ENCODE assay signal across 9 cellular contexts in genomic region chr2:208040199-208041171, GRCh38. TPM values are rescaled to one million over a fixed set of nuclear protein-coding genes. Genes with fewer than 3 reads are reported as not detected.
DNase-seq lines count a peak whose midpoint lies in the region; ATAC-seq and TF ChIP-seq lines count a peak whose summit lies in the region.
"Had no signal": no experiment of that assay in that cellular context is flagged by ENCODE, and none has a peak within 500 bp of the region (broad histone marks: within the 10 kb centered on the region; RNA-seq: fewer than 3 reads in every experiment).

No MANE protein-coding gene starts in this region.

- no peaks in the 10 kb centered on the region for H3K79me2 ChIP-seq in PC-9 (ENCODE audit: low read depth)

- H3K9me2 ChIP-seq in PC-9 (ENCODE audit: insufficient read depth), result no peaks in the 10 kb centered on the region

- no peak overlapping the region for H2AFZ ChIP-seq in PC-9

- peak; percentile 92 for ATAC-seq in GM19395 (IDR thresholded peaks at IDR 0.05; ENCODE audit: unreplicated experiment)
- ATAC-seq in HG03439 (IDR thresholded peaks at IDR 0.05; ENCODE audit: unreplicated experiment), result peak; percentile 92

- no peak overlapping the region for H3K4me3 Mint-ChIP-seq in neural crest cell

- no peaks in the 10 kb centered on the region for H3K9me3 Mint-ChIP-seq in neural crest cell

- peaks cover 9% of the 10 kb centered on the region for H3K27me3 Mint-ChIP-seq in neural crest cell (ENCODE audit: low read depth)

- CTCF ChIA-PET in PC-9 (lab: Charles Lee), result interaction anchor here (0.6 to 2.3 kb wide), 3 partner anchors 66 to 294 kb away, joined by 4 to 8 read pairs (median 4); no protein-coding TSS in a partner anchor

- H4K20me1 ChIP-seq in PC-9 (ENCODE audit: insufficient read depth), result no peaks in the 10 kb centered on the region

- peaks cover 16% of the 10 kb centered on the region for H3K4me1 ChIP-seq in PC-9 (replicated peaks; ENCODE audit: insufficient read depth)

- intact Hi-C loops in PC-9 (cut with micrococcal nuclease; ENCODE audit: unreplicated experiment), result loop anchor here (1.0 kb wide), 2 partner anchors 271 to 294 kb away; partner anchors contain the start of gene FZD5

- H3K27ac Mint-ChIP-seq in neural crest cell (ENCODE audit: unreplicated experiment), result no peak overlapping the region

- DNase-seq in CMK (ENCODE audit: low read depth) (peak; percentile 52), PC-9 (peak; percentile 33 to 45), fibroblast of pulmonary artery (ENCODE audit: low read depth) (peak; percentile 85), neural crest cell (ENCODE audit: low read depth, low spot score) (peak; percentile 60), superior temporal gyrus (ENCODE audit: extremely low spot score) (peak; percentile 81)
- peak; percentile 85 to 87 for DNase-seq in activated T-cell treated with anti-CD3 and anti-CD28 coated beads, Interleukin-2, amount 50 U/mL, for 48 hours

- peak; percentile 57 for TF ChIP-seq CTCF in PC-9 (conservative IDR thresholded peaks at IDR 0.05)
- TF ChIP-seq CTCF in fibroblast of pulmonary artery (IDR thresholded peaks at IDR 0.05; ENCODE audit: low read length, missing control alignments), result peak; percentile 88
- peak; percentile 73 for TF ChIP-seq CTCF in neural crest cell (conservative IDR thresholded peaks at IDR 0.05)

- POLR2A ChIA-PET in PC-9 (lab: Charles Lee; ENCODE audit: unreplicated experiment), result interaction anchor here (0.6 to 0.9 kb wide), 3 partner anchors 7 to 406 kb away, joined by 3 to 8 read pairs (median 4); no protein-coding TSS in a partner anchor

- no peaks in the 10 kb centered on the region for H3K4me1 Mint-ChIP-seq in neural crest cell

- H3K9me3 ChIP-seq in PC-9 (ENCODE audit: insufficient read depth, low read depth), result no peaks in the 10 kb centered on the region

- H3K4me3 ChIP-seq in PC-9 (no peak overlapping the region), fibroblast of pulmonary artery (replicated peaks; ENCODE audit: low read depth, low read length) (no peak overlapping the region)
- H3K4me3 ChIP-seq: SK-N-MC had no signal

- H3K36me3 Mint-ChIP-seq in neural crest cell (ENCODE audit: low read depth), result no peaks in the 10 kb centered on the region

- H3F3A ChIP-seq in PC-9 (ENCODE audit: insufficient read depth, low read depth), result peaks cover 7% of the 10 kb centered on the region; the same call in 1 of the 2 replicates

- H3K36me3 ChIP-seq in PC-9 (ENCODE audit: low read depth), result no peaks in the 10 kb centered on the region

- no TSS peak for BruUV-seq in PC-9 (replicated peaks; lab: Mats Ljungman, UMichigan)

- H3K27me3 ChIP-seq in PC-9 (ENCODE audit: insufficient read depth, low read depth), result no peaks in the 10 kb centered on the region

- H3K27ac ChIP-seq in PC-9, result no peak overlapping the region
- H3K27ac ChIP-seq: SK-N-MC had no signal

- no peak overlapping the region for H3K4me2 ChIP-seq in PC-9

RNA-seq across cellular contexts. Expression of gene PLEKHM3, which starts 15.2 kb away (rescaled TPM):
- total RNA-seq in PC-9 (2021) (7.7 and 8.4 TPM in 2 replicates), neural crest cell (6.8 and 6.9 TPM in 2 replicates)
